In the genomic region with DNA sequence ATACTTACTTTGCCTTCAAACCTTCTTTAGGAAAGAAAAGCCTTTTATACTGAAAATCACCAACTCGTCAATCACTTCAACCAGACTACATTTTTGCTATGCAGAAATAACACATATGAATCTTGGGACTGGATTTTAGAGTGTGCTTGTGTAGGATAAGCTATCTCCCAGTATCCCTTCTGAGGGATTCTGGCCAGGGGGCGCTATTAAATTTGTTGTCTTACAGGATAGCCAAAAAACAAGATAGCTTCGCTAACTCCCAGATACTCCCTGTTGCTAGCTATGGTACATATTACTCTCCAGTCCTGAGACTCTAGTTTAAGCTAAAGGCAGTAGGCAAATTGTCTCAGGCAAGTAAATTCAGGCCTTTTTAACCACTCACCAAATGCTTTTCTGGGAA, we compare ENCODE assay signal across 1 cellular context.
TF ChIP-seq lines count a peak whose summit lies in the region.

No MANE protein-coding gene starts in this region.

TF ChIP-seq in IMR-90, 13 proteins besides CTCF, POLR2A, EP300 and RAD21:
- no peak for TF ChIP-seq CHD1 (IDR thresholded peaks at IDR 0.05; ENCODE audit: low read depth, low read length)
- no peak for TF ChIP-seq BHLHE40 (IDR thresholded peaks at IDR 0.05; ENCODE audit: low read depth, low read length)
- no peak for TF ChIP-seq MAZ (IDR thresholded peaks at IDR 0.05; ENCODE audit: borderline replicate concordance, low read depth, low read length)
- no peak for TF ChIP-seq FOS (IDR thresholded peaks at IDR 0.05; ENCODE audit: low read depth, low read length)
- TF ChIP-seq MAFK (IDR thresholded peaks at IDR 0.05; ENCODE audit: low read depth, low read length), result no peak
- TF ChIP-seq, protein P1, sequence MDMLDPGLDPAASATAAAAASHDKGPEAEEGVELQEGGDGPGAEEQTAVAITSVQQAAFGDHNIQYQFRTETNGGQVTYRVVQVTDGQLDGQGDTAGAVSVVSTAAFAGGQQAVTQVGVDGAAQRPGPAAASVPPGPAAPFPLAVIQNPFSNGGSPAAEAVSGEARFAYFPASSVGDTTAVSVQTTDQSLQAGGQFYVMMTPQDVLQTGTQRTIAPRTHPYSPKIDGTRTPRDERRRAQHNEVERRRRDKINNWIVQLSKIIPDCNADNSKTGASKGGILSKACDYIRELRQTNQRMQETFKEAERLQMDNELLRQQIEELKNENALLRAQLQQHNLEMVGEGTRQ (IDR thresholded peaks at IDR 0.05; ENCODE audit: low read depth, low read length), result no peak
